ENCODE assay signal across 8 cellular contexts in the genomic region with DNA sequence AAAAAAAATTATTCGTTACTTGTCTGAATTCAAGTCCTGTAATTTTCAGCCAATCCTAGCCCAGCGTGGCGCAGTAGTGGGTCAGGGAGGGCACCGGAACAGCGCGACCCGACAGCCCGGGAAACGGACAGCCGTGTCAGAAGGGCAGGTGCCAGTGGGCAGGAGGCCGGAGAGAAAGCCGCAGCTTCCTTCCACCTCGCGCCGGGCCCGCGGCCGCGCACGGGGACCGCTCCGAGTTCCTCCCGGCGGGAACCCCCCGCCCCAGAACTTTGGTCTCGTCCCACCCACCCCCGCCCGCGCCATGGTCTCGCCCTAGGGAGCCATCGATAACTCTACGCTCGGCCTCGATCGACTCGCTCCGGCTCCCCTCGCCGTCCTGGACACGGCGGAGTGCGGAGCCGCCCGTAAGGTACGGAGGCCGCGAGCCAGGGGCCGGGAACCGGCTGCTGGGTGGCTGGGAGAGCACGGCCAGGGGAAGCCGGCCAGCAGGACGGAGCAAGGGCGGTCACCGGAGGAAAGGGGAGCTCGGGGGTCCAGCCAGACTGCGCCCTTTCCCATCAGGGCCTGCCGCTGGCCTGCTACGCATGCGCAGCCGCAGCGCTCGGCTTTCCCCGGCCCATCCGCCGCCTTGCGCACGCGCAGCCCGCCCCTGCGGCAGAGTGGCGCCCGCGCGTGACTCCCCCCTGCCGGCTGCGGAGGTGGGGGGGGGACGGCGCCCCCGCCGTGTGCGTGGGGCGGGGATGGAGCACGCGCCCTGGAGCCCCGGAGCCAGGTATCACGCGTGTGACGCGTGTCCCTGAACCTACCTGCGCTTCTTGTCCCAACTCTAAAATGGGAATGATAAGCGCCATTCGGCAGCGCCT.
DNase-seq lines count a peak whose midpoint lies in the region; ATAC-seq and TF ChIP-seq lines count a peak whose summit lies in the region.

A gene with protein sequence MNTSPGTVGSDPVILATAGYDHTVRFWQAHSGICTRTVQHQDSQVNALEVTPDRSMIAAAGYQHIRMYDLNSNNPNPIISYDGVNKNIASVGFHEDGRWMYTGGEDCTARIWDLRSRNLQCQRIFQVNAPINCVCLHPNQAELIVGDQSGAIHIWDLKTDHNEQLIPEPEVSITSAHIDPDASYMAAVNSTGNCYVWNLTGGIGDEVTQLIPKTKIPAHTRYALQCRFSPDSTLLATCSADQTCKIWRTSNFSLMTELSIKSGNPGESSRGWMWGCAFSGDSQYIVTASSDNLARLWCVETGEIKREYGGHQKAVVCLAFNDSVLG (plus strand): TSS at position 351 of the 863 bp plus-strand sequence. CDS start 632 bp downstream, outside the sequence.

- no peaks in the 10 kb centered on the region for H3K9me3 ChIP-seq in DOHH2 (ENCODE audit: control insufficient read depth, insufficient read depth, low read length)
- no peaks in the 10 kb centered on the region for H3K9me3 ChIP-seq in neuron (ENCODE audit: low read length)

- TF ChIP-seq CTCF in DOHH2 (IDR thresholded peaks at IDR 0.05; ENCODE audit: low read depth, low read length, poor library complexity, severe bottlenecking): no peak
- no peak for TF ChIP-seq CTCF in foreskin fibroblast (IDR thresholded peaks at IDR 0.05; ENCODE audit: low read depth, low read length)

- ATAC-seq in GM21529 (IDR thresholded peaks at IDR 0.05; ENCODE audit: unreplicated experiment): peak; percentile 64

- no peaks in the 10 kb centered on the region for H3F3A ChIP-seq in DOHH2 (ENCODE audit: control insufficient read depth, insufficient read depth)

- no peaks in the 10 kb centered on the region for H3K9me2 ChIP-seq in DOHH2 (replicated peaks; ENCODE audit: control insufficient read depth, low read length)

- DNase-seq in KBM-7: peak; percentile 87
- DNase-seq in SHP77 (lab: John Stamatoyannopoulos, UW): peak; percentile 73 to 75
- peak; percentile 92 for DNase-seq in activated gamma-delta T cell (lab: John Stamatoyannopoulos, UW)
- DNase-seq in foreskin fibroblast: peak; percentile 77 to 94
- peak; percentile 61 for DNase-seq in stromal cell of bone marrow (ENCODE audit: low read depth)

- in situ Hi-C loops in KBM-7 (cut with MboI; ENCODE audit: low pct_unique_long_range_greater_than_20kb, low sequenced_read_pairs): no loop called here

- H3K4me1 ChIP-seq in DOHH2 (ENCODE audit: control insufficient read depth, low read length): peaks cover 19% of the 10 kb centered on the region
- peaks cover 11% of the 10 kb centered on the region for H3K4me1 ChIP-seq in neuron (ENCODE audit: insufficient read depth, low read length)

- H3K27ac ChIP-seq in DOHH2 (ENCODE audit: low read depth, low read length): peak within 1 kb of the TSS; percentile 56

- peaks cover 24% of the 10 kb centered on the region for H3K79me2 ChIP-seq in DOHH2 (ENCODE audit: control insufficient read depth, low read length)

- H3K4me3 ChIP-seq in DOHH2 (ENCODE audit: low read length) (peak within 1 kb of the TSS; percentile 96), foreskin fibroblast (ENCODE audit: low read depth in 1 of 2, low read length in 2 of 2) (peak within 1 kb of the TSS; percentile 75 to 84), neuron (ENCODE audit: low read length) (peak within 1 kb of the TSS; percentile 85)

- no peaks in the 10 kb centered on the region for H4K20me1 ChIP-seq in DOHH2 (ENCODE audit: control insufficient read depth, insufficient read depth, low read depth, low read length)

- H3K36me3 ChIP-seq in DOHH2 (ENCODE audit: control insufficient read depth, low read length) (peaks cover 43% of the 10 kb centered on the region), neuron (ENCODE audit: insufficient read depth, low read length) (peaks cover 26% of the 10 kb centered on the region)

- H3K27me3 ChIP-seq in DOHH2 (ENCODE audit: control insufficient read depth, low read length) (peaks cover 2% of the 10 kb centered on the region), neuron (ENCODE audit: insufficient read depth, low read length) (no peaks in the 10 kb centered on the region)

- H2AFZ ChIP-seq in neuron (ENCODE audit: low read depth, low read length): peak within 1 kb of the TSS; percentile 11

- H3K4me2 ChIP-seq in DOHH2 (ENCODE audit: low read length): peak within 1 kb of the TSS; percentile 99

Comparison
In these comparisons a context has a peak if more than half of its experiments do, and no peak if none do; other contexts are left out.
1. Peak in every context shown above with its lines: DNase-seq, ATAC-seq, H3K4me3 ChIP-seq and H3K27ac ChIP-seq.